Comparison of ENCODE assay signal across 12 cellular contexts in genomic region chr1:101290119-101290921, GRCh38. TPM values are rescaled to one million over a fixed set of nuclear protein-coding genes. Genes with fewer than 3 reads are reported as not detected.
DNase-seq lines count a peak whose midpoint lies in the region; ATAC-seq and TF ChIP-seq lines count a peak whose summit lies in the region.
"Had no signal": no experiment of that assay in that cellular context is flagged by ENCODE, and none has a peak within 500 bp of the region (broad histone marks: within the 10 kb centered on the region; RNA-seq: fewer than 3 reads in every experiment).

No MANE protein-coding gene starts in this region.

- H3K36me3 ChIP-seq in osteoblast (ENCODE audit: insufficient read depth, low read length) = no peaks in the 10 kb centered on the region
- H3K36me3 ChIP-seq: colonic mucosa had no signal

- DNase-seq in activated T-cell treated with anti-CD3 and anti-CD28 coated beads, Interleukin-2, amount 50 U/mL, for 24 hours = no peak
- DNase-seq in activated T-cell treated with anti-CD3 and anti-CD28 coated beads, Interleukin-2, amount 50 U/mL, for 1 hour = no peak
- DNase-seq in NCI-H2171 (lab: John Stamatoyannopoulos, UW) (peak; percentile 47), osteoblast (ENCODE audit: insufficient read length, low spot score, missing footprints) (no peak), mesothelial cell of epicardium (ENCODE audit: low spot score in 2 of 2, unreplicated experiment in 2 of 2) (no peak)
- DNase-seq in activated naive CD8-positive, alpha-beta T cell treated with anti-CD3 and anti-CD28 coated beads, Interleukin-2, amount 10 ng/mL, durations not matched to agents 7 days and 5 days = no peak
- DNase-seq: activated gamma-delta T cell treated with Interleukin-2 at 50 U/mL for 16 hours, AML-193, colonic mucosa, SHP77 had no signal

- H2AFZ ChIP-seq in osteoblast (ENCODE audit: low read length) = no peak overlapping the region

- no peaks in the 10 kb centered on the region for H4K20me1 ChIP-seq in osteoblast (ENCODE audit: insufficient read depth, low read length)

- no peaks in the 10 kb centered on the region for H3K27me3 ChIP-seq in osteoblast (ENCODE audit: insufficient read depth, low read length)
- H3K27me3 ChIP-seq: colonic mucosa had no signal

- H3K36me3 Mint-ChIP-seq in activated T-cell treated with anti-CD3 and anti-CD28 coated beads, Interleukin-2, amount 50 U/mL, for 24 hours (ENCODE audit: low read depth) = no peaks in the 10 kb centered on the region
- H3K36me3 Mint-ChIP-seq in activated naive CD8-positive, alpha-beta T cell treated with anti-CD3 and anti-CD28 coated beads, Interleukin-2, amount 10 ng/mL, durations not matched to agents 7 days and 5 days = peaks cover 3% of the 10 kb centered on the region
- H3K36me3 Mint-ChIP-seq in mesothelial cell of epicardium = no peaks in the 10 kb centered on the region

- H3K4me1 Mint-ChIP-seq in activated T-cell treated with anti-CD3 and anti-CD28 coated beads, Interleukin-2, amount 50 U/mL, for 24 hours (ENCODE audit: low read depth) = peaks cover 86% of the 10 kb centered on the region
- H3K4me1 Mint-ChIP-seq in activated naive CD8-positive, alpha-beta T cell treated with anti-CD3 and anti-CD28 coated beads, Interleukin-2, amount 10 ng/mL, durations not matched to agents 7 days and 5 days = peaks cover 53% of the 10 kb centered on the region
- peaks cover 31% of the 10 kb centered on the region for H3K4me1 Mint-ChIP-seq in mesothelial cell of epicardium

- H3K79me2 ChIP-seq in osteoblast (ENCODE audit: insufficient read depth, low read length) = no peaks in the 10 kb centered on the region

- H3K27ac Mint-ChIP-seq in activated T-cell treated with anti-CD3 and anti-CD28 coated beads, Interleukin-2, amount 50 U/mL, for 24 hours = peak overlapping the region; percentile 74
- peak overlapping the region; percentile 82 for H3K27ac Mint-ChIP-seq in activated naive CD8-positive, alpha-beta T cell treated with anti-CD3 and anti-CD28 coated beads, Interleukin-2, amount 10 ng/mL, durations not matched to agents 7 days and 5 days
- H3K27ac Mint-ChIP-seq in mesothelial cell of epicardium = no peak overlapping the region

- TF ChIP-seq CTCF in osteoblast (IDR thresholded peaks at IDR 0.05; ENCODE audit: extremely low read depth, low read depth, low read length) (no peak), mesothelial cell of epicardium (IDR thresholded peaks at IDR 0.05; ENCODE audit: unreplicated experiment) (no peak)

- H3K4me1 ChIP-seq in osteoblast (ENCODE audit: insufficient read depth, low read length) = peaks cover 42% of the 10 kb centered on the region
- H3K4me1 ChIP-seq: colonic mucosa had no signal

- no peaks in the 10 kb centered on the region for H3K9me3 ChIP-seq in osteoblast (ENCODE audit: low read depth, low read length)
- H3K9me3 ChIP-seq: colonic mucosa had no signal

- peak overlapping the region; percentile 56 for H3K27ac ChIP-seq in osteoblast (ENCODE audit: low read depth, low read length)
- H3K27ac ChIP-seq: colonic mucosa had no signal

- H3K4me3 ChIP-seq in osteoblast (ENCODE audit: insufficient read depth, low read length) = no peak overlapping the region
- H3K4me3 ChIP-seq: colonic mucosa had no signal

- ATAC-seq in activated naive CD8-positive, alpha-beta T cell treated with anti-CD3 and anti-CD28 coated beads, Interleukin-2, amount 10 ng/mL, durations not matched to agents 7 days and 5 days (ENCODE audit: low read depth) = peak; percentile 4
- ATAC-seq in HG03378 (IDR thresholded peaks at IDR 0.05; ENCODE audit: unreplicated experiment) (no peak), GM21423 (IDR thresholded peaks at IDR 0.05; ENCODE audit: unreplicated experiment) (no peak)

- no peaks in the 10 kb centered on the region for H3K9me3 Mint-ChIP-seq in activated T-cell treated with anti-CD3 and anti-CD28 coated beads, Interleukin-2, amount 50 U/mL, for 24 hours
- no peaks in the 10 kb centered on the region for H3K9me3 Mint-ChIP-seq in activated naive CD8-positive, alpha-beta T cell treated with anti-CD3 and anti-CD28 coated beads, Interleukin-2, amount 10 ng/mL, durations not matched to agents 7 days and 5 days
- H3K9me3 Mint-ChIP-seq in mesothelial cell of epicardium = peaks cover 1% of the 10 kb centered on the region

- H3K4me2 ChIP-seq in osteoblast (ENCODE audit: insufficient read depth, low read length) = peak overlapping the region; percentile 7

- peak overlapping the region; percentile 6 for H3K4me3 Mint-ChIP-seq in activated T-cell treated with anti-CD3 and anti-CD28 coated beads, Interleukin-2, amount 50 U/mL, for 24 hours
- H3K4me3 Mint-ChIP-seq in activated naive CD8-positive, alpha-beta T cell treated with anti-CD3 and anti-CD28 coated beads, Interleukin-2, amount 10 ng/mL, durations not matched to agents 7 days and 5 days = peak overlapping the region; percentile 71
- H3K4me3 Mint-ChIP-seq in mesothelial cell of epicardium = no peak overlapping the region

- POLR2A ChIA-PET in activated naive CD8-positive, alpha-beta T cell treated with anti-CD3 and anti-CD28 coated beads, Interleukin-2, amount 10 ng/mL, durations not matched to agents 7 days and 5 days (lab: Charles Lee) = interaction anchor here (1.1 to 1.7 kb wide), 6 partner anchors 19 to 395 kb away, joined by 3 to 11 read pairs (median 4); no protein-coding TSS in a partner anchor

- H3K27me3 Mint-ChIP-seq in activated T-cell treated with anti-CD3 and anti-CD28 coated beads, Interleukin-2, amount 50 U/mL, for 24 hours = no peaks in the 10 kb centered on the region
- peaks cover 2% of the 10 kb centered on the region for H3K27me3 Mint-ChIP-seq in activated naive CD8-positive, alpha-beta T cell treated with anti-CD3 and anti-CD28 coated beads, Interleukin-2, amount 10 ng/mL, durations not matched to agents 7 days and 5 days
- no peaks in the 10 kb centered on the region for H3K27me3 Mint-ChIP-seq in mesothelial cell of epicardium (ENCODE audit: low read depth)

RNA-seq across cellular contexts. Expression of gene S1PR1, which starts 53.5 kb away (rescaled TPM):
- total RNA-seq in activated naive CD8-positive, alpha-beta T cell treated with anti-CD3 and anti-CD28 coated beads, Interleukin-2, amount 10 ng/mL, durations not matched to agents 7 days and 5 days = 100 to 1,000 TPM; 124 to 138 TPM
- total RNA-seq in osteoblast (25.7 and 27.1 TPM in 2 replicates), mesothelial cell of epicardium (21.5 to 25.5 TPM (median 23.5 TPM) in 3 replicates)
